Comparison of ENCODE assay signal across 1 cellular context in genomic region chr18:50162486-50163304, GRCh38.
TF ChIP-seq lines count a peak whose summit lies in the region.

No MANE protein-coding gene starts in this region.

TF ChIP-seq in HepG2, 621 proteins besides CTCF, POLR2A, EP300 and RAD21 (continued from another document):
- no peak for TF ChIP-seq ZBTB46 (CRISPR knock-in tag; IDR thresholded peaks at IDR 0.05; ENCODE audit: borderline replicate concordance)
- no peak for TF ChIP-seq ZSCAN9 (CRISPR knock-in tag; IDR thresholded peaks at IDR 0.05; ENCODE audit: borderline replicate concordance)
- no peak for TF ChIP-seq MXD1 (CRISPR knock-in tag; IDR thresholded peaks at IDR 0.05)
- no peak for TF ChIP-seq HOXD1 (CRISPR knock-in tag; IDR thresholded peaks at IDR 0.05)
- no peak for TF ChIP-seq ZNF577 (CRISPR knock-in tag; IDR thresholded peaks at IDR 0.05; ENCODE audit: borderline replicate concordance, low read depth)
- TF ChIP-seq ZNF768 (CRISPR knock-in tag; IDR thresholded peaks at IDR 0.05) = no peak
- no peak for TF ChIP-seq ZNF614 (CRISPR knock-in tag; IDR thresholded peaks at IDR 0.05; ENCODE audit: borderline replicate concordance)
- TF ChIP-seq SATB2 (CRISPR knock-in tag; IDR thresholded peaks at IDR 0.05) = no peak
- no peak for TF ChIP-seq JDP2 (CRISPR knock-in tag; IDR thresholded peaks at IDR 0.05; ENCODE audit: borderline replicate concordance)
TF ChIP-seq in HepG2: peak in this region for 0.
